9 cellular contexts compared by ENCODE assay signal in the genomic region with DNA sequence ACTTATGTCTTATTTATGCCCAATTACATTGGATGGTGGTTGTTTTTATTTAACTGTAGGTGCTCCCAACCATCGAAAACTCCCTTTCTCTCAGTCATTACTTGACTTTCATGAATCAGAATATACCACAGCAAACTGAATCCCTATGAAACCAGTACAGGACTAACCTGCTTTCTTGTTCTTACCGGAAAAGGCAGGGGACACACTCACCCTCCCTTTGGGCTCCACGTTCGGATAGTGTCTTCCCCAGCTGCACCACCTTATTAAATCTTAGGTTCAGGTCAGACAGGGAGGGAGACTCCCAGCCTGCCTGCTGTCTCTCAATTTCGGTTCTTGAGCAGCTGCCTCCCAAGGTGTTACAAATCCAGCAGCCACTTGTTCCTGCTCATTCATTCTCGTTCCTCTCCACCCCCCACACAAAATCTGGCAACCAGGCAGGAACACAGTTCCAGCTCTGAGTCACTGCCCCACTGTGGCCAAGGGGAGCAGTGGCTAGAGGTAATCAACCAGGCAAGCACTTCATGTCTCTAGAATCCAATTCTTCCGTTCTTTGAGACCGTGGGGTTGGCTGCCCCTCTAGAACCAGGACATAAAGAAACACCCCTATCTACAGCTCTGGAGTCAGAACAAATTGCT.
A peak's percentile ranks its signal among the peaks of the same experiment; 100 is the strongest.
DNase-seq lines count a peak whose midpoint lies in the region; ATAC-seq and TF ChIP-seq lines count a peak whose summit lies in the region.
"Had no signal": no experiment of that assay in that cellular context is flagged by ENCODE, and none has a peak within 500 bp of the region (broad histone marks: within the 10 kb centered on the region; RNA-seq: fewer than 3 reads in every experiment).

No MANE protein-coding gene starts in this region.

- TF ChIP-seq CTCF in AG04450 (IDR thresholded peaks at IDR 0.05; ENCODE audit: low read depth, low read length) (peak; percentile 21; the same call in 1 of the 2 replicates), HFFc6 (IDR thresholded peaks at IDR 0.05) (peak; percentile 23; the same call in 1 of the 2 replicates), WTC11 (IDR thresholded peaks at IDR 0.05) (no peak)

- H3K4me1 Mint-ChIP-seq in HFFc6 (ENCODE audit: low read depth) = peaks cover 6% of the 10 kb centered on the region; the same call in 1 of the 2 replicates
- H3K4me1 Mint-ChIP-seq in WTC11 = peaks cover 39% of the 10 kb centered on the region

- peaks cover 2% of the 10 kb centered on the region for H3K27me3 ChIP-seq in AG04450 (ENCODE audit: control insufficient read depth, insufficient read depth, low read length)
- no peaks in the 10 kb centered on the region for H3K27me3 ChIP-seq in aorta (ENCODE audit: control insufficient read depth in 1 of 2, insufficient read depth in 2 of 2, low read length in 1 of 2)

- H3K9me3 Mint-ChIP-seq in HFFc6 = no peaks in the 10 kb centered on the region
- no peaks in the 10 kb centered on the region for H3K9me3 Mint-ChIP-seq in WTC11
- H3K9me3 Mint-ChIP-seq: activated T-cell treated with anti-CD3 and anti-CD28 coated beads, Interleukin-2, amount 50 U/mL, for 72 hours had no signal

- 37 to 38% methylated on average over 8 of the region's 8 CpGs for WGBS in aorta, 2 donors

- ATAC-seq in WTC11 (peak; percentile 82), aorta (ENCODE audit: low FRiP score) (peak; percentile 59), HG03439 (IDR thresholded peaks at IDR 0.05; ENCODE audit: unreplicated experiment) (no peak)

- intact Hi-C loops in aorta (cut with DNase I) = loop anchor here in 1 of 2 donors (5.0 kb wide), 1 partner anchor 94 kb away; no protein-coding TSS in a partner anchor

- no peak overlapping the region for H3K27ac ChIP-seq in AG04450 (ENCODE audit: low read depth, low read length)
- no peak overlapping the region for H3K27ac ChIP-seq in aorta (ENCODE audit: low read depth in 1 of 2, low read length in 2 of 2)

- no peaks in the 10 kb centered on the region for H3K36me3 ChIP-seq in aorta (ENCODE audit: control insufficient read depth in 1 of 2, insufficient read depth in 2 of 2, low read length in 1 of 2)

- no peak overlapping the region for H3K27ac Mint-ChIP-seq in HFFc6
- 0 out of 2 replicates have a peak overlapping the region, but pooled peaks have one; percentile 10 for H3K27ac Mint-ChIP-seq in WTC11
- H3K27ac Mint-ChIP-seq: activated T-cell treated with anti-CD3 and anti-CD28 coated beads, Interleukin-2, amount 50 U/mL, for 72 hours had no signal

- no peaks in the 10 kb centered on the region for H3K4me1 ChIP-seq in aorta (ENCODE audit: control insufficient read depth in 1 of 2, insufficient read depth in 2 of 2, low read length in 2 of 2)

- H3K36me3 Mint-ChIP-seq in HFFc6 (ENCODE audit: low read depth) (no peaks in the 10 kb centered on the region), WTC11 (no peaks in the 10 kb centered on the region)

- H3K4me3 Mint-ChIP-seq in HFFc6 (no peak overlapping the region), WTC11 (no peak overlapping the region)
- H3K4me3 Mint-ChIP-seq: activated T-cell treated with anti-CD3 and anti-CD28 coated beads, Interleukin-2, amount 50 U/mL, for 72 hours had no signal

- POLR2A ChIA-PET in AG04450 (lab: Yijun Ruan, JAX) = interaction anchor here (0.6 kb wide), 1 partner anchor 196 kb away, joined by 3 read pairs; a partner anchor contains a TSS
- POLR2A ChIA-PET in WTC11 (lab: Charles Lee) = no interaction called here

- DNase-seq in AG04450 (ENCODE audit: low read depth, low spot score) = no peak
- DNase-seq in HFFc6 = peak; percentile 18
- DNase-seq in WTC11 (ENCODE audit: low spot score) = peak; percentile 22
- peak; percentile 55 for DNase-seq in iris pigment epithelial cell (ENCODE audit: low read depth)
- peak in 1 of 2 donors; percentile 50 for DNase-seq in aorta
- DNase-seq in NOMO-1 (lab: John Stamatoyannopoulos, UW; ENCODE audit: unreplicated experiment in 2 of 2) = no peak
- DNase-seq in SKM-1 treated with dmso at 0.1 percent for 144 hours (lab: John Stamatoyannopoulos, UW; ENCODE audit: unreplicated experiment) = no peak
- DNase-seq: activated T-cell treated with anti-CD3 and anti-CD28 coated beads, Interleukin-2, amount 50 U/mL, for 72 hours had no signal

- H3K9me3 ChIP-seq in AG04450 (ENCODE audit: control insufficient read depth, insufficient read depth, low read length) = no peaks in the 10 kb centered on the region
- H3K9me3 ChIP-seq in aorta (ENCODE audit: control insufficient read depth, low read length) = no peaks in the 10 kb centered on the region

- CTCF ChIA-PET in AG04450 (lab: Charles Lee) = interaction anchor here (1.6 kb wide), 1 partner anchor 61 kb away, joined by 7 read pairs; no protein-coding TSS in a partner anchor
- CTCF ChIA-PET in WTC11 (lab: Charles Lee) = interaction anchor here (0.6 to 3.4 kb wide), 5 partner anchors 59 to 249 kb away, joined by 3 to 14 read pairs (median 3); no protein-coding TSS in a partner anchor

- H3K27me3 Mint-ChIP-seq in HFFc6 (ENCODE audit: insufficient read depth) = peaks cover 10% of the 10 kb centered on the region
- no peaks in the 10 kb centered on the region for H3K27me3 Mint-ChIP-seq in WTC11 (ENCODE audit: low read depth)

- H3K4me3 ChIP-seq in AG04450 (ENCODE audit: low read depth, low read length) = no peak overlapping the region
- no peak overlapping the region for H3K4me3 ChIP-seq in aorta (ENCODE audit: low read length in 2 of 2)

TF ChIP-seq in WTC11, 78 proteins besides CTCF, POLR2A, EP300 and RAD21:
- TF ChIP-seq, protein P1, sequence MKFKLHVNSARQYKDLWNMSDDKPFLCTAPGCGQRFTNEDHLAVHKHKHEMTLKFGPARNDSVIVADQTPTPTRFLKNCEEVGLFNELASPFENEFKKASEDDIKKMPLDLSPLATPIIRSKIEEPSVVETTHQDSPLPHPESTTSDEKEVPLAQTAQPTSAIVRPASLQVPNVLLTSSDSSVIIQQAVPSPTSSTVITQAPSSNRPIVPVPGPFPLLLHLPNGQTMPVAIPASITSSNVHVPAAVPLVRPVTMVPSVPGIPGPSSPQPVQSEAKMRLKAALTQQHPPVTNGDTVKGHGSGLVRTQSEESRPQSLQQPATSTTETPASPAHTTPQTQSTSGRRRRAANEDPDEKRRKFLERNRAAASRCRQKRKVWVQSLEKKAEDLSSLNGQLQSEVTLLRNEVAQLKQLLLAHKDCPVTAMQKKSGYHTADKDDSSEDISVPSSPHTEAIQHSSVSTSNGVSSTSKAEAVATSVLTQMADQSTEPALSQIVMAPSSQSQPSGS (CRISPR knock-in tag; IDR thresholded peaks at IDR 0.05; ENCODE audit: borderline replicate concordance, low read depth) = no peak
- TF ChIP-seq, protein P2, sequence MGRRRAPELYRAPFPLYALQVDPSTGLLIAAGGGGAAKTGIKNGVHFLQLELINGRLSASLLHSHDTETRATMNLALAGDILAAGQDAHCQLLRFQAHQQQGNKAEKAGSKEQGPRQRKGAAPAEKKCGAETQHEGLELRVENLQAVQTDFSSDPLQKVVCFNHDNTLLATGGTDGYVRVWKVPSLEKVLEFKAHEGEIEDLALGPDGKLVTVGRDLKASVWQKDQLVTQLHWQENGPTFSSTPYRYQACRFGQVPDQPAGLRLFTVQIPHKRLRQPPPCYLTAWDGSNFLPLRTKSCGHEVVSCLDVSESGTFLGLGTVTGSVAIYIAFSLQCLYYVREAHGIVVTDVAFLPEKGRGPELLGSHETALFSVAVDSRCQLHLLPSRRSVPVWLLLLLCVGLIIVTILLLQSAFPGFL (CRISPR knock-in tag; IDR thresholded peaks at IDR 0.05; ENCODE audit: borderline replicate concordance) = no peak
- no peak for TF ChIP-seq JAZF1 (CRISPR knock-in tag; IDR thresholded peaks at IDR 0.05)
- TF ChIP-seq NR3C1 (CRISPR knock-in tag; conservative IDR thresholded peaks at IDR 0.05; ENCODE audit: low read depth) = no peak
- TF ChIP-seq ETV6 (CRISPR knock-in tag; IDR thresholded peaks at IDR 0.05) = no peak
- no peak for TF ChIP-seq NR1H2 (CRISPR knock-in tag; IDR thresholded peaks at IDR 0.05)
- TF ChIP-seq, protein P3, sequence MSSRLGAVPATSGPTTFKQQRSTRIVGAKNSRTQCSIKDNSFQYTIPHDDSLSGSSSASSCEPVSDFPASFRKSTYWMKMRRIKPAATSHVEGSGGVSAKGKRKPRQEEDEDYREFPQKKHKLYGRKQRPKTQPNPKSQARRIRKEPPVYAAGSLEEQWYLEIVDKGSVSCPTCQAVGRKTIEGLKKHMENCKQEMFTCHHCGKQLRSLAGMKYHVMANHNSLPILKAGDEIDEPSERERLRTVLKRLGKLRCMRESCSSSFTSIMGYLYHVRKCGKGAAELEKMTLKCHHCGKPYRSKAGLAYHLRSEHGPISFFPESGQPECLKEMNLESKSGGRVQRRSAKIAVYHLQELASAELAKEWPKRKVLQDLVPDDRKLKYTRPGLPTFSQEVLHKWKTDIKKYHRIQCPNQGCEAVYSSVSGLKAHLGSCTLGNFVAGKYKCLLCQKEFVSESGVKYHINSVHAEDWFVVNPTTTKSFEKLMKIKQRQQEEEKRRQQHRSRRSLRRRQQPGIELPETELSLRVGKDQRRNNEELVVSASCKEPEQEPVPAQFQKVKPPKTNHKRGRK (CRISPR knock-in tag; IDR thresholded peaks at IDR 0.05; ENCODE audit: borderline replicate concordance) = no peak
- no peak for TF ChIP-seq TEAD4 (CRISPR knock-in tag; IDR thresholded peaks at IDR 0.05)
- no peak for TF ChIP-seq ZNF416 (CRISPR knock-in tag; IDR thresholded peaks at IDR 0.05)
- no peak for TF ChIP-seq RELA (CRISPR knock-in tag; IDR thresholded peaks at IDR 0.05; ENCODE audit: borderline replicate concordance)
- no peak for TF ChIP-seq FOXJ3 (CRISPR knock-in tag; IDR thresholded peaks at IDR 0.05; ENCODE audit: borderline replicate concordance)
- no peak for TF ChIP-seq RORB (CRISPR knock-in tag; IDR thresholded peaks at IDR 0.05)
- TF ChIP-seq, protein P4, sequence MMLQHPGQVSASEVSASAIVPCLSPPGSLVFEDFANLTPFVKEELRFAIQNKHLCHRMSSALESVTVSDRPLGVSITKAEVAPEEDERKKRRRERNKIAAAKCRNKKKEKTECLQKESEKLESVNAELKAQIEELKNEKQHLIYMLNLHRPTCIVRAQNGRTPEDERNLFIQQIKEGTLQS (CRISPR knock-in tag; conservative IDR thresholded peaks at IDR 0.05) = no peak
- no peak for TF ChIP-seq MXD4 (CRISPR knock-in tag; IDR thresholded peaks at IDR 0.05; ENCODE audit: borderline replicate concordance)
- no peak for TF ChIP-seq ZNF121 (CRISPR knock-in tag; IDR thresholded peaks at IDR 0.05)
TF ChIP-seq in WTC11: peak in this region for 0.

Comparison
In these comparisons a context has a peak if more than half of its experiments do, and no peak if none do; other contexts are left out.
1. DNase-seq: peak in HFFc6 (single experiment), WTC11 (single experiment) and iris pigment epithelial cell (single experiment); none in AG04450 (single experiment), NOMO-1 (0 of 2) and SKM-1 treated with dmso at 0.1 percent for 144 hours (single experiment).